In the genomic region with DNA sequence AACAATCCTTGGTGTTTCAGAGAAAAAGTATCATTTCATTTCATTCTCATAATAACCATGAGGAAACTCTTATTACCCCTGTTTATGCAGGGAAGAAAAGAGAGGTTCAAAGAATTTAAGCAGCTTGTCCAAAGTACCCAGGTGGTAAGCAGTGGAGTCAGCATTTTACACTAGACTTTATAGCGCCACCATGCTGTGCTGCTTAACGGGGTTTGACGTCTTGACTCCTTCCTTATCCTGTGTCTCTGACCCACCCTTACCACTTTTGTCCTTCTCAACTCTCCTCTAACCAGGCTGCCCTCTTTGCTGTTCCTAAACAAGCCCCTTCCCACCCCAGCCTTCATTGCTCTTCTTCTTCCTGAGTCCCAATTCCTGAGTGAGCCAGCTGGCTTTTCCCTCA, we compare ENCODE assay signal across 30 cellular contexts.
DNase-seq lines count a peak whose midpoint lies in the region; ATAC-seq and TF ChIP-seq lines count a peak whose summit lies in the region.
"Had no signal": no experiment of that assay in that cellular context is flagged by ENCODE, and none has a peak within 500 bp of the region (broad histone marks: within the 10 kb centered on the region; RNA-seq: fewer than 3 reads in every experiment).

No MANE protein-coding gene starts in this region.

- no peak overlapping the region for H2BK15ac ChIP-seq in mesendoderm (replicated peaks; ENCODE audit: low read depth)

- H4K8ac ChIP-seq in mesendoderm (ENCODE audit: low read depth, low read length) (no peak overlapping the region), trophoblast cell (ENCODE audit: low read depth, low read length) (no peak overlapping the region)

- H3K4me3 ChIP-seq in DND-41 (ENCODE audit: low read depth in 1 of 2, low read length in 2 of 2) = no peak overlapping the region
- no peak overlapping the region for H3K4me3 ChIP-seq in OCI-LY1 (ENCODE audit: low read depth, low read length, poor library complexity, severe bottlenecking)
- no peak overlapping the region for H3K4me3 ChIP-seq in mesendoderm (ENCODE audit: low read length)
- H3K4me3 ChIP-seq in aorta (ENCODE audit: low read length in 2 of 2) = no peak overlapping the region
- H3K4me3 ChIP-seq in trophoblast cell (ENCODE audit: low read depth, low read length) = no peak overlapping the region
- H3K4me3 ChIP-seq: BLaER1 treated with 17β-estradiol and CSF1 and Interleukin-3, amounts not matched to agents 10 nM and 100 nM; GM12878; PC-9 had no signal

- H3K9me2 ChIP-seq in OCI-LY1 (ENCODE audit: low read depth, low read length) = no peaks in the 10 kb centered on the region

- H3K9me3 ChIP-seq in DND-41 (ENCODE audit: insufficient read depth, low read length, severe bottlenecking) = no peaks in the 10 kb centered on the region
- no peaks in the 10 kb centered on the region for H3K9me3 ChIP-seq in OCI-LY1 (ENCODE audit: low read length)
- H3K9me3 ChIP-seq in aorta (ENCODE audit: control insufficient read depth, low read length) = no peaks in the 10 kb centered on the region
- H3K9me3 ChIP-seq in trophoblast cell (ENCODE audit: insufficient read depth, low read depth, low read length) = no peaks in the 10 kb centered on the region
- H3K9me3 ChIP-seq: BLaER1 treated with 17β-estradiol and CSF1 and Interleukin-3, amounts not matched to agents 10 nM and 100 nM had no signal

- H3K4ac ChIP-seq in mesendoderm (ENCODE audit: low read depth, low read length) (no peak overlapping the region), trophoblast cell (ENCODE audit: low read depth, low read length) (no peak overlapping the region)

- ATAC-seq in DND-41 (ENCODE audit: insufficient read depth, low read depth) = no peak
- ATAC-seq in aorta (ENCODE audit: low FRiP score) = no peak
- ATAC-seq: GM12878 had no signal

- peaks cover 18% of the 10 kb centered on the region for H3K9me3 Mint-ChIP-seq in dendritic cell treated with granulocyte-macrophage colony-stimulating factor and Interleukin-4, amounts not matched to agents 40 ng/mL and 50 ng/mL, for 4 days
- H3K9me3 Mint-ChIP-seq in immature natural killer cell = no peaks in the 10 kb centered on the region
- H3K9me3 Mint-ChIP-seq: IgD-negative memory B cell had no signal

- no peak overlapping the region for H4K12ac ChIP-seq in trophoblast cell (ENCODE audit: low read depth, low read length)

- no peak for TF ChIP-seq CTCF in DND-41 (IDR thresholded peaks at IDR 0.05; ENCODE audit: borderline replicate concordance, extremely low read depth, low read length, poor library complexity, severe bottlenecking)
- peak; percentile 20; the same call in 1 of the 2 replicates for TF ChIP-seq CTCF in OCI-LY1 (IDR thresholded peaks at IDR 0.05; ENCODE audit: low read length)

- H3K9ac ChIP-seq in DND-41 (ENCODE audit: low read depth, low read length) (no peak overlapping the region), OCI-LY1 (ENCODE audit: low read length) (no peak overlapping the region), mesendoderm (ENCODE audit: low read length) (no peak overlapping the region), trophoblast cell (ENCODE audit: low read length) (no peak overlapping the region)
- H3K9ac ChIP-seq: BLaER1 treated with 17β-estradiol and CSF1 and Interleukin-3, amounts not matched to agents 10 nM and 100 nM had no signal

- peaks cover 6% of the 10 kb centered on the region for H3K36me3 Mint-ChIP-seq in dendritic cell treated with granulocyte-macrophage colony-stimulating factor and Interleukin-4, amounts not matched to agents 40 ng/mL and 50 ng/mL, for 4 days (ENCODE audit: low read depth)
- H3K36me3 Mint-ChIP-seq in immature natural killer cell = no peaks in the 10 kb centered on the region

- H3K4me1 ChIP-seq in DND-41 (ENCODE audit: insufficient read depth, low read length) = no peaks in the 10 kb centered on the region
- no peaks in the 10 kb centered on the region for H3K4me1 ChIP-seq in OCI-LY1 (ENCODE audit: insufficient read depth, low read length, severe bottlenecking)
- no peaks in the 10 kb centered on the region for H3K4me1 ChIP-seq in mesendoderm (ENCODE audit: control insufficient read depth, low read depth, low read length)
- H3K4me1 ChIP-seq in aorta (ENCODE audit: control insufficient read depth in 1 of 2, insufficient read depth in 2 of 2, low read length in 2 of 2) = no peaks in the 10 kb centered on the region
- H3K4me1 ChIP-seq in trophoblast cell (ENCODE audit: control insufficient read depth in 1 of 2, insufficient read depth in 2 of 2, low read length in 2 of 2) = no peaks in the 10 kb centered on the region

- no peaks in the 10 kb centered on the region for H4K20me1 ChIP-seq in DND-41 (ENCODE audit: insufficient read depth, low read length)
- H4K20me1 ChIP-seq in OCI-LY1 (ENCODE audit: insufficient read depth, low read length) = no peaks in the 10 kb centered on the region
- H4K20me1 ChIP-seq: BLaER1 treated with 17β-estradiol and CSF1 and Interleukin-3, amounts not matched to agents 10 nM and 100 nM had no signal

- H3K27me3 ChIP-seq in DND-41 (ENCODE audit: insufficient read depth, low read length, poor library complexity) (no peaks in the 10 kb centered on the region), OCI-LY1 (ENCODE audit: insufficient read depth, low read length) (no peaks in the 10 kb centered on the region), mesendoderm (ENCODE audit: insufficient read depth, low read length, poor library complexity) (no peaks in the 10 kb centered on the region), aorta (ENCODE audit: control insufficient read depth in 1 of 2, insufficient read depth in 2 of 2, low read length in 1 of 2) (no peaks in the 10 kb centered on the region), trophoblast cell (ENCODE audit: insufficient read depth, low read length) (no peaks in the 10 kb centered on the region)
- H3K27me3 ChIP-seq: BLaER1 treated with 17β-estradiol and CSF1 and Interleukin-3, amounts not matched to agents 10 nM and 100 nM had no signal

- H4K5ac ChIP-seq in mesendoderm (ENCODE audit: low read length) = no peak overlapping the region

- H2AK5ac ChIP-seq in mesendoderm (ENCODE audit: low read length) = no peak overlapping the region
- no peak overlapping the region for H2AK5ac ChIP-seq in trophoblast cell (ENCODE audit: low read length)

- no peak overlapping the region for H3K56ac ChIP-seq in mesendoderm (ENCODE audit: low read length)

- peak overlapping the region; percentile 25; the same call in 1 of the 2 replicates for H2AFZ ChIP-seq in DND-41 (ENCODE audit: low read depth, low read length)
- no peak overlapping the region for H2AFZ ChIP-seq in OCI-LY1 (ENCODE audit: low read length)
- H2AFZ ChIP-seq in trophoblast cell (ENCODE audit: insufficient read depth, low read length, poor library complexity) = no peak overlapping the region
- H2AFZ ChIP-seq: PC-9 had no signal

- H3K79me1 ChIP-seq in mesendoderm (ENCODE audit: low read length) = no peaks in the 10 kb centered on the region
- H3K79me1 ChIP-seq in trophoblast cell (ENCODE audit: low read length) = no peaks in the 10 kb centered on the region

- H3K79me2 ChIP-seq in DND-41 (ENCODE audit: insufficient read depth, low read length) (no peaks in the 10 kb centered on the region), OCI-LY1 (ENCODE audit: insufficient read depth, low read length) (no peaks in the 10 kb centered on the region), mesendoderm (ENCODE audit: control insufficient read depth, insufficient read depth, low read length) (no peaks in the 10 kb centered on the region), trophoblast cell (ENCODE audit: control insufficient read depth, insufficient read depth, low read length, poor library complexity) (no peaks in the 10 kb centered on the region)

- no peak overlapping the region for H3K4me3 Mint-ChIP-seq in dendritic cell treated with granulocyte-macrophage colony-stimulating factor and Interleukin-4, amounts not matched to agents 40 ng/mL and 50 ng/mL, for 4 days
- H3K4me3 Mint-ChIP-seq in immature natural killer cell = no peak overlapping the region
- H3K4me3 Mint-ChIP-seq: CD4-positive, alpha-beta memory T cell; IgD-negative memory B cell had no signal

- H2BK120ac ChIP-seq in mesendoderm (ENCODE audit: low read depth, low read length) (no peak overlapping the region), trophoblast cell (ENCODE audit: insufficient read depth, low read length, poor library complexity) (no peak overlapping the region)

- no CpG with 5 or more reads among the region's 3 CpGs for WGBS in mesendoderm (ENCODE audit: extremely low coverage, insufficient coverage, low lambda C conversion rate)
- WGBS in aorta, 2 donors = 83 to 89% methylated on average over 3 of the region's 3 CpGs
- no CpG with 5 or more reads among the region's 3 CpGs for WGBS in trophoblast cell (ENCODE audit: extremely low coverage, insufficient coverage, insufficient read length)

- no peak overlapping the region for H4K91ac ChIP-seq in trophoblast cell (ENCODE audit: low read depth, low read length)

- H3K27me3 Mint-ChIP-seq in dendritic cell treated with granulocyte-macrophage colony-stimulating factor and Interleukin-4, amounts not matched to agents 40 ng/mL and 50 ng/mL, for 4 days = no peaks in the 10 kb centered on the region
- H3K27me3 Mint-ChIP-seq in immature natural killer cell (ENCODE audit: low read depth in 3 of 3) = peaks cover 2 to 3% (median 2%) of the 10 kb centered on the region in 3 donors
- H3K27me3 Mint-ChIP-seq: CD4-positive, alpha-beta memory T cell; IgD-negative memory B cell had no signal

- H3K27ac ChIP-seq in DND-41 (ENCODE audit: low read length) (no peak overlapping the region), OCI-LY1 (ENCODE audit: low read depth, low read length, poor library complexity, severe bottlenecking) (no peak overlapping the region), mesendoderm (ENCODE audit: low read depth, low read length) (no peak overlapping the region), aorta (ENCODE audit: low read depth in 1 of 2, low read length in 2 of 2) (no peak overlapping the region), trophoblast cell (ENCODE audit: low read depth, low read length) (no peak overlapping the region)
- H3K27ac ChIP-seq: BLaER1 treated with 17β-estradiol and CSF1 and Interleukin-3, amounts not matched to agents 10 nM and 100 nM; PC-9; RWPE1 had no signal

- H3K36me3 ChIP-seq in DND-41 (ENCODE audit: insufficient read depth, low read length) = no peaks in the 10 kb centered on the region
- H3K36me3 ChIP-seq in OCI-LY1 (ENCODE audit: insufficient read depth, low read length) = no peaks in the 10 kb centered on the region
- H3K36me3 ChIP-seq in mesendoderm (ENCODE audit: control insufficient read depth, insufficient read depth, low read length) = no peaks in the 10 kb centered on the region
- H3K36me3 ChIP-seq in aorta (ENCODE audit: control insufficient read depth in 1 of 2, insufficient read depth in 2 of 2, low read length in 1 of 2) = no peaks in the 10 kb centered on the region
- no peaks in the 10 kb centered on the region for H3K36me3 ChIP-seq in trophoblast cell (ENCODE audit: control insufficient read depth in 1 of 2, insufficient read depth in 2 of 2, low read length in 2 of 2)
- H3K36me3 ChIP-seq: BLaER1 treated with 17β-estradiol and CSF1 and Interleukin-3, amounts not matched to agents 10 nM and 100 nM had no signal

- no peak overlapping the region for H3K4me2 ChIP-seq in DND-41 (ENCODE audit: insufficient read depth, low read length)
- no peak overlapping the region for H3K4me2 ChIP-seq in OCI-LY1 (ENCODE audit: low read length)
- no peak overlapping the region for H3K4me2 ChIP-seq in mesendoderm (ENCODE audit: low read length)
- no peak overlapping the region for H3K4me2 ChIP-seq in trophoblast cell (ENCODE audit: low read length)
- H3K4me2 ChIP-seq: BLaER1 treated with 17β-estradiol and CSF1 and Interleukin-3, amounts not matched to agents 10 nM and 100 nM; PC-9 had no signal

- intact Hi-C loops in dendritic cell treated with granulocyte-macrophage colony-stimulating factor and Interleukin-4, amounts not matched to agents 40 ng/mL and 50 ng/mL, for 4 days (cut with micrococcal nuclease) = loop anchor here (10.0 kb wide), 1 partner anchor 53 kb away; no protein-coding TSS in a partner anchor
- intact Hi-C loops in aorta (cut with DNase I) = no loop called here

- H3K23ac ChIP-seq in mesendoderm (ENCODE audit: low read length) (no peak overlapping the region), trophoblast cell (ENCODE audit: low read length) (no peak overlapping the region)

- H3F3A ChIP-seq in OCI-LY1 (ENCODE audit: insufficient read depth, low read length) = no peaks in the 10 kb centered on the region

- DNase-seq in DND-41 (no peak), mesendoderm (peak; percentile 39), aorta (no peak), trophoblast cell (no peak), immature natural killer cell (no peak), NCI-H2107 (lab: John Stamatoyannopoulos, UW) (no peak)
- DNase-seq: AML-193; CD4-positive, alpha-beta memory T cell; COR-L47; DMS53; EL; GDM1; HCEC 1CT; NCI-H1092 treated with DMSO at 0.1 percent for 48 hours; NCI-H1436; NCI-H187; NCI-H2081 treated with DMSO at 0.1 percent for 48 hours; NCI-H2171 treated with DMSO at 0.1 percent for 48 hours; NCI-H345; NCI-H524; NCI-H774; PC-9; SHP77; T-helper 1 cell had no signal

- H3K18ac ChIP-seq in mesendoderm (ENCODE audit: low read length) (no peak overlapping the region), trophoblast cell (ENCODE audit: low read length) (no peak overlapping the region)

- no peak overlapping the region for H3K14ac ChIP-seq in trophoblast cell (ENCODE audit: low read length)

- H2BK5ac ChIP-seq in mesendoderm (ENCODE audit: low read length) (no peak overlapping the region), trophoblast cell (ENCODE audit: low read depth, low read length, poor library complexity) (no peak overlapping the region)

- peaks cover 11% of the 10 kb centered on the region for H3K4me1 Mint-ChIP-seq in dendritic cell treated with granulocyte-macrophage colony-stimulating factor and Interleukin-4, amounts not matched to agents 40 ng/mL and 50 ng/mL, for 4 days (ENCODE audit: low read depth)
- H3K4me1 Mint-ChIP-seq in immature natural killer cell = no peaks in the 10 kb centered on the region

- no peak overlapping the region for H2BK12ac ChIP-seq in trophoblast cell (ENCODE audit: low read length)

- peak overlapping the region; percentile 19 for H3K27ac Mint-ChIP-seq in dendritic cell treated with granulocyte-macrophage colony-stimulating factor and Interleukin-4, amounts not matched to agents 40 ng/mL and 50 ng/mL, for 4 days
- no peak overlapping the region for H3K27ac Mint-ChIP-seq in immature natural killer cell
- H3K27ac Mint-ChIP-seq: IgD-negative memory B cell had no signal
